Comparison of ENCODE assay signal across 1 cellular context in the genomic region with DNA sequence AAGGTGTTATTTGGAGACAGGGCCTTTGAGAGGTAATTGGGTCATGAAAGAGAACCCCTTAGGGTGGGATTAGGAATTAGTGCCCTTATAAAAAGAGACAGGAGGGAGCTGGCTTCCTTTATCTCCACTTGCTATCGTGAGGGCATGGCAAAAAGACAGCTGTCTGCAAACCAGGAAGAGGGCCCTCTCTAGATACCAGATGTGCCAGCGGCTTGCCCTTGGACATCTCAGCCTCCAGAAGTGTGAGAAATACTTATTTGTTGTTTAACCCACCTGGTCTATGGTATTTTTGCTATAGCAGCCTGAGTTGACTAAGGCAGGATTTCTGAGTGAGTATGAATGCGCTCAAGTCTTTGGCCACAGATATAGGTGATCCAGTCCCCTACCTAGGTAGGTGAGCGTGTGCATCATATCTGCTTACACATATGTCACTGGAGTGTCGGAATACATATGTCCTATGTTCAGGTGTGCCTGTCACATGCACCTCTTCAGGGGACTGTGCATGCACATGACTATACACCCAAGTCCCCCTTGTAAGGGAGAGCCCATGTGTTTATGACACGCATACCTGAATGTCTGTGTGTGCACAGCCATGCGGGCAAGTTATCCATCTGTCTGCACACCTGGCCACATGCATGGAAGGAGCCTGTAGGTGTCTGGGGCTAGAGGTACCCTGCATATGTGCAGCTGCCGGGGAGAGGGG.
TF ChIP-seq lines count a peak whose summit lies in the region.

No MANE protein-coding gene starts in this region.

TF ChIP-seq in K562, 482 proteins besides CTCF, POLR2A, EP300 and RAD21:
- TF ChIP-seq ZNF175 (CRISPR knock-in tag; IDR thresholded peaks at IDR 0.05; ENCODE audit: low read depth) (no peak), ATF2 (CRISPR knock-in tag; IDR thresholded peaks at IDR 0.05) (no peak), FOXA3 (CRISPR knock-in tag; conservative IDR thresholded peaks at IDR 0.05 in 1 of 2, IDR thresholded peaks at IDR 0.05 in 1 of 2) (peak in 1 of 2 experiments; percentile 12; a peak in 1 of 4 replicates), E2F3 (CRISPR knock-in tag; IDR thresholded peaks at IDR 0.05) (no peak)
TF ChIP-seq in K562: peak in this region for 1.
